ENCODE assay signal across 7 cellular contexts in the genomic region with DNA sequence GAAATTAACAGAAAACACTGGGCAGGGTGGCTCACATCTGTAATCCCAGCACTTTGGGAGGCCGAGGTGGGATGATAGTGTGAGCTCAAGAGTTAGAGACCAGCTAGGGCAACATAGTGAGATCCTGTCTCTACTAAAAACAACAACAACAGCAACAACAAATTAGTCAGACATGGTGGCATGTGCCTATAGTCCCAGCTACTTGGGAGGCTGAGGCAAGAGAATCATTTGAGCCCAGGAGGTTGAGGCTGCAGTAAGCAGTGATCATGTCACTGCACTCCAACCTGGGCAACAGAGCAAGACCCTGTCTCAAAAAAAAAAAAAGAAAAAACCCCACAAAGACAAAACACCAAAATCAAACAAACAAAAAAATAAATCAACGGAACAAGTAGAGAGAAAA. TPM values are rescaled to one million over a fixed set of nuclear protein-coding genes. Genes with fewer than 3 reads are reported as not detected.
A peak's percentile ranks its signal among the peaks of the same experiment; 100 is the strongest.
DNase-seq lines count a peak whose midpoint lies in the region; ATAC-seq, FAIRE-seq and TF ChIP-seq lines count a peak whose summit lies in the region.
"Not testable (repeated sequence)": the region's sequence is repeated elsewhere in the genome, so short reads cannot be mapped to it uniquely, and the experiment has no call there.

No MANE protein-coding gene starts in this region.

- H3K36me3 Mint-ChIP-seq in GM23338 (ENCODE audit: low read depth); type B pancreatic cell: not testable (repeated sequence)

- DNase-seq in GM23338 (ENCODE audit: low spot score); K562 (ENCODE audit: extremely low read depth in 1 of 4, low spot score in 3 of 4); HepG2 (ENCODE audit: low spot score): not testable (repeated sequence)
- DNase-seq in RWPE2 (ENCODE audit: low spot score) (peak; percentile 1), spleen (peak; percentile 16), type B pancreatic cell (ENCODE audit: extremely low spot score, unreplicated experiment) (peak; percentile 34)
- DNase-seq in activated CD8-positive, alpha-beta memory T cell treated with anti-CD3 and anti-CD28 coated beads for 24 hours, result peak; percentile 44

- TF ChIP-seq CTCF in GM23338 (conservative IDR thresholded peaks at IDR 0.05; ENCODE audit: low read depth in 2 of 2); RWPE2 (IDR thresholded peaks at IDR 0.05; ENCODE audit: poor library complexity, severe bottlenecking); K562 (IDR thresholded peaks at IDR 0.05 in 2 of 3, conservative IDR thresholded peaks at IDR 0.05 in 1 of 3; ENCODE audit: insufficient read depth in 2 of 3, low read depth in 1 of 3, low read length in 3 of 3); HepG2 (CRISPR knock-in tag; IDR thresholded peaks at IDR 0.05); spleen (IDR thresholded peaks at IDR 0.05 in 8 of 11, conservative IDR thresholded peaks at IDR 0.05 in 3 of 11); type B pancreatic cell (conservative IDR thresholded peaks at IDR 0.05): not testable (repeated sequence)

- not testable (repeated sequence) for H3K4me1 Mint-ChIP-seq in GM23338; type B pancreatic cell (ENCODE audit: unreplicated experiment)

- BruUV-seq in K562 (replicated peaks; lab: Mats Ljungman, UMichigan); HepG2 (replicated peaks; lab: Mats Ljungman, UMichigan): not testable (repeated sequence)

- not testable (repeated sequence) for H3K9me3 ChIP-seq in RWPE2 (ENCODE audit: severe bottlenecking); K562 (replicated peaks; ENCODE audit: control insufficient read depth, insufficient read depth, low read depth, low read length); HepG2 (ENCODE audit: low read length); spleen

- H3K4me3 ChIP-seq in GM23338; RWPE2 (ENCODE audit: severe bottlenecking); K562; HepG2 (replicated peaks in 1 of 3; ENCODE audit: insufficient read depth in 1 of 3, low read depth in 2 of 3, low read length in 3 of 3); spleen: not testable (repeated sequence)

- not testable (repeated sequence) for TF ChIP-seq EP300 in K562 (IDR thresholded peaks at IDR 0.05; ENCODE audit: low read length); HepG2 (IDR thresholded peaks at IDR 0.05; ENCODE audit: low read depth in 2 of 2, low read length in 2 of 2); HepG2 (CRISPR knock-in tag; IDR thresholded peaks at IDR 0.05; ENCODE audit: borderline replicate concordance)

- H3F3A ChIP-seq in GM23338 (replicated peaks; ENCODE audit: low read depth), result not testable (repeated sequence)

- not testable (repeated sequence) for H3K27ac ChIP-seq in GM23338 (ENCODE audit: low read depth); RWPE2 (ENCODE audit: poor library complexity, severe bottlenecking); K562 (ENCODE audit: extremely low read depth, low read depth, low read length); HepG2 (ENCODE audit: extremely low read length, insufficient read depth, low read length); spleen

- FAIRE-seq in K562 (lab: Jason Lieb, UNC); HepG2 (lab: Jason Lieb, UNC): not testable (repeated sequence)

- H3K9me3 Mint-ChIP-seq in GM23338, type B pancreatic cell: not testable (repeated sequence)

- not testable (repeated sequence) for H3K4me2 ChIP-seq in GM23338; K562 (ENCODE audit: insufficient read depth, low read length); HepG2 (ENCODE audit: low read depth, low read length)

- not testable (repeated sequence) for H3K27me3 ChIP-seq in GM23338 (ENCODE audit: insufficient read depth); RWPE2 (ENCODE audit: insufficient read depth, poor library complexity, severe bottlenecking); spleen (replicated peaks in 1 of 7)
- H3K27me3 ChIP-seq in K562 (ENCODE audit: control insufficient read depth in 2 of 2, insufficient read depth in 2 of 2, low read length in 2 of 2) (peaks cover 9 to 30% of the 10 kb centered on the region in 2 experiments; a peak in 4 of 5 replicates), HepG2 (ENCODE audit: control insufficient read depth in 1 of 2, insufficient read depth in 2 of 2, low read length in 2 of 2) (peaks cover 3 to 24% of the 10 kb centered on the region in 2 experiments; a peak in 4 of 5 replicates)

- not testable (repeated sequence) for H3K4me3 Mint-ChIP-seq in GM23338, type B pancreatic cell

- not testable (repeated sequence) for H3K27me3 Mint-ChIP-seq in GM23338 (ENCODE audit: insufficient read depth, low read depth, poor library complexity); type B pancreatic cell

- intact Hi-C loops in K562 (cut with micrococcal nuclease); spleen (cut with DNase I; ENCODE audit: low total_unique reads): not testable (repeated sequence)
- intact Hi-C loops in HepG2 (cut with micrococcal nuclease; ENCODE audit: unreplicated experiment), result loop anchor here (10.0 kb wide), 1 partner anchor 1057 kb away; no protein-coding TSS in a partner anchor

- ATAC-seq in GM23338; RWPE2 (ENCODE audit: low read depth); K562; HepG2: not testable (repeated sequence)

- CTCF ChIA-PET in K562 (lab: Yijun Ruan, JAX; ENCODE audit: low intra/inter-chr PET ratio); HepG2 (lab: Yijun Ruan, JAX; ENCODE audit: low intra/inter-chr PET ratio, low total read pairs): not testable (repeated sequence)

- H3K9ac ChIP-seq in K562 (ENCODE audit: insufficient read depth in 1 of 2, low read depth in 2 of 2, low read length in 2 of 2); HepG2 (ENCODE audit: insufficient read depth, low read depth, low read length): not testable (repeated sequence)

- not testable (repeated sequence) for TF ChIP-seq RAD21 in K562 (CRISPR knock-in tag; conservative IDR thresholded peaks at IDR 0.05 in 1 of 2, IDR thresholded peaks at IDR 0.05 in 1 of 2); HepG2 (CRISPR knock-in tag; IDR thresholded peaks at IDR 0.05)

- peak overlapping the region; percentile 8; the same call in 1 of the 2 replicates for H2AFZ ChIP-seq in GM23338
- H2AFZ ChIP-seq in K562 (ENCODE audit: low read depth, low read length); HepG2 (ENCODE audit: low read length): not testable (repeated sequence)

- not testable (repeated sequence) for H3K36me3 ChIP-seq in GM23338 (ENCODE audit: insufficient read depth); RWPE2 (ENCODE audit: low read depth); K562 (ENCODE audit: control insufficient read depth, insufficient read depth, low read length); HepG2 (replicated peaks in 1 of 2; ENCODE audit: control insufficient read depth in 1 of 2, insufficient read depth in 2 of 2, low read length in 2 of 2); spleen

- H3K9me2 ChIP-seq in GM23338 (ENCODE audit: insufficient read depth), result not testable (repeated sequence)

- not testable (repeated sequence) for TF ChIP-seq POLR2A in K562 (conservative IDR thresholded peaks at IDR 0.05); HepG2 (IDR thresholded peaks at IDR 0.05; ENCODE audit: insufficient read depth in 1 of 2, low read depth in 2 of 2, low read length in 2 of 2); spleen (IDR thresholded peaks at IDR 0.05)

- H4K20me1 ChIP-seq in GM23338 (replicated peaks; ENCODE audit: insufficient read depth); K562 (replicated peaks; ENCODE audit: control insufficient read depth, insufficient read depth, low read length); HepG2 (ENCODE audit: insufficient read depth, low read length): not testable (repeated sequence)

- H3K4me1 ChIP-seq in GM23338 (ENCODE audit: insufficient read depth); RWPE2 (ENCODE audit: insufficient read depth, poor library complexity, severe bottlenecking); K562 (replicated peaks in 1 of 2; ENCODE audit: control insufficient read depth in 2 of 2, insufficient read depth in 2 of 2, low read length in 2 of 2); HepG2 (ENCODE audit: insufficient read depth, low read length); spleen: not testable (repeated sequence)

- 2% methylated on average over 2 of the region's 2 CpGs for WGBS in K562 (ENCODE audit: insufficient coverage, low coverage, missing lambda C conversion rate)
- WGBS in HepG2 (ENCODE audit: low lambda C conversion rate), result 17% methylated on average over 2 of the region's 2 CpGs
- WGBS in spleen, 5 donors, result 57 to 97% (median 83%) methylated on average over 2 of the region's 2 CpGs

- H3K27ac Mint-ChIP-seq in GM23338, type B pancreatic cell: not testable (repeated sequence)

- H3K79me2 ChIP-seq in GM23338 (replicated peaks; ENCODE audit: insufficient read depth); K562 (ENCODE audit: control insufficient read depth, insufficient read depth, low read length); HepG2 (ENCODE audit: insufficient read depth, low read length): not testable (repeated sequence)

- in situ Hi-C loops in K562 (cut with MboI), result loop anchor here (25.0 kb wide), 1 partner anchor 985 kb away; no protein-coding TSS in a partner anchor
- in situ Hi-C loops in HepG2 (cut with HindIII; ENCODE audit: extremely low pct_ligation_motif_present, low pct_unique_long_range_greater_than_20kb), result not testable (repeated sequence)

- not testable (repeated sequence) for H3K9me1 ChIP-seq in K562 (ENCODE audit: control insufficient read depth, insufficient read depth, low read length)

- POLR2A ChIA-PET in K562 (lab: Yijun Ruan, JAX), result interaction anchor here (1.3 kb wide), 1 partner anchor 12 kb away, joined by 3 read pairs; no protein-coding TSS in a partner anchor
- POLR2A ChIA-PET in HepG2 (lab: Yijun Ruan, JAX), result not testable (repeated sequence)

RNA-seq across cellular contexts. Expression of a gene that starts 21.9 kb away (rescaled TPM):
- total RNA-seq in GM23338 (2014; rRNA removed; shearing (Covaris generic)), result 152 and 180 TPM in 2 replicates
- polyA plus RNA-seq in GM23338 (2016; fragmentation: Nextera tagmentation; extraction: Ambion mirVana) (66.4 and 72.5 TPM in 2 replicates), K562 (2011; rRNA removed) (85.0 and 107 TPM in 2 replicates), K562 (2014; fragmentation: Illumina TruSeq; extraction: Trizol) (67.6 and 79.1 TPM in 2 replicates), K562 (2014; fragmentation: Nextera tagmentation; extraction: Ambion mirVana) (10 to 100 TPM; 12.2 to 16.3 TPM), K562 (2014; rRNA removed) (70.8 and 86.0 TPM in 2 replicates), HepG2 (2011; rRNA removed) (96.9 and 123 TPM in 2 replicates), spleen (10 to 100 TPM; 28.5 to 50.6 (median 45.2) TPM)
- 42.0 and 73.0 TPM in 2 replicates for total RNA-seq in K562 (2011; cell fraction: chromatin; rRNA removed; ENCODE audit: low replicate concordance)
- total RNA-seq in K562 (2011; cell fraction: nucleolus; rRNA removed), result 27.7 and 29.2 TPM in 2 replicates
- total RNA-seq in K562 (2011; cell fraction: nucleoplasm; rRNA removed), result 44.9 and 62.3 TPM in 2 replicates
- total RNA-seq in K562 (2014; rRNA removed) (69.1 and 74.8 TPM in 2 replicates), K562 (2014; rRNA removed; fragmentation: Illumina TruSeq; extraction: Trizol) (81.2 and 105 TPM in 2 replicates), K562 (2015; rRNA removed; fragmentation: Illumina TruSeq; extraction: Trizol) (80.9 and 82.2 TPM in 2 replicates), K562 (2021) (65.8 and 66.1 TPM in 2 replicates), HepG2 (2016; rRNA removed; fragmentation: Illumina TruSeq; extraction: Trizol) (175 and 204 TPM in 2 replicates), spleen (100 to 1,000 TPM in 5 of 7 donors, 10 to 100 TPM in 2; 88.5 to 247 (median 121) TPM), type B pancreatic cell (ENCODE audit: low replicate concordance) (87.1 and 132 TPM in 2 replicates)
- 27.8 and 39.5 TPM in 2 replicates for polyA plus RNA-seq in K562 (2011; cell fraction: cytosol; rRNA removed)
- 9.7 and 27.7 TPM in 2 replicates for polyA plus RNA-seq in K562 (2011; cell fraction: nucleus; rRNA removed)
- 58.8 and 97.2 TPM in 2 replicates for polyA plus RNA-seq in K562 (2012)
- polyA minus RNA-seq in K562 (2011; rRNA and poly(A)+ RNA removed), result 39.8 and 63.4 TPM in 2 replicates
- 24.4 and 27.4 TPM in 2 replicates for polyA minus RNA-seq in K562 (2011; cell fraction: cytosol; rRNA and poly(A)+ RNA removed)
- polyA minus RNA-seq in K562 (2011; cell fraction: nucleus; rRNA and poly(A)+ RNA removed), result 16.8 and 24.0 TPM in 2 replicates
- total RNA-seq in HepG2 (2016; cell fraction: cytosol; rRNA removed; fragmentation: Illumina TruSeq; extraction: Trizol; ENCODE audit: low read depth), result 260 and 296 TPM in 2 replicates
- total RNA-seq in HepG2 (2016; cell fraction: insoluble cytoplasmic fraction; rRNA removed; fragmentation: Illumina TruSeq; extraction: Trizol), result 189 and 192 TPM in 2 replicates
- total RNA-seq in HepG2 (2016; cell fraction: membrane; rRNA removed; fragmentation: Illumina TruSeq; extraction: Trizol), result 531 and 570 TPM in 2 replicates
- total RNA-seq in HepG2 (2016; cell fraction: nucleus; rRNA removed; fragmentation: Illumina TruSeq; extraction: Trizol), result 102 and 120 TPM in 2 replicates
- 57.9 and 89.7 TPM in 2 replicates for polyA plus RNA-seq in HepG2 (2011; cell fraction: cytosol; rRNA removed)
- polyA plus RNA-seq in HepG2 (2011; cell fraction: nucleus; rRNA removed), result 22.0 and 27.5 TPM in 2 replicates
- 128 and 134 TPM in 2 replicates for polyA plus RNA-seq in HepG2 (2012)
- polyA plus RNA-seq in HepG2 (2016; cell fraction: cytosol; fragmentation: Illumina TruSeq; extraction: Trizol; ENCODE audit: low read depth), result 385 and 459 TPM in 2 replicates
- 218 and 221 TPM in 2 replicates for polyA plus RNA-seq in HepG2 (2016; cell fraction: insoluble cytoplasmic fraction; fragmentation: Illumina TruSeq; extraction: Trizol; ENCODE audit: low read depth)
- 534 and 554 TPM in 2 replicates for polyA plus RNA-seq in HepG2 (2016; cell fraction: membrane; fragmentation: Illumina TruSeq; extraction: Trizol; ENCODE audit: low read depth)
- polyA plus RNA-seq in HepG2 (2016; cell fraction: nucleus; fragmentation: Illumina TruSeq; extraction: Trizol; ENCODE audit: insufficient read depth, low read depth), result 143 and 144 TPM in 2 replicates
- polyA minus RNA-seq in HepG2 (2011; rRNA and poly(A)+ RNA removed; ENCODE audit: low replicate concordance), result 23.0 and 41.2 TPM in 2 replicates
- 66.7 and 68.9 TPM in 2 replicates for polyA minus RNA-seq in HepG2 (2011; cell fraction: cytosol; rRNA and poly(A)+ RNA removed)
- polyA minus RNA-seq in HepG2 (2011; cell fraction: nucleus; rRNA and poly(A)+ RNA removed), result 50.9 and 56.4 TPM in 2 replicates
